In the genomic region with DNA sequence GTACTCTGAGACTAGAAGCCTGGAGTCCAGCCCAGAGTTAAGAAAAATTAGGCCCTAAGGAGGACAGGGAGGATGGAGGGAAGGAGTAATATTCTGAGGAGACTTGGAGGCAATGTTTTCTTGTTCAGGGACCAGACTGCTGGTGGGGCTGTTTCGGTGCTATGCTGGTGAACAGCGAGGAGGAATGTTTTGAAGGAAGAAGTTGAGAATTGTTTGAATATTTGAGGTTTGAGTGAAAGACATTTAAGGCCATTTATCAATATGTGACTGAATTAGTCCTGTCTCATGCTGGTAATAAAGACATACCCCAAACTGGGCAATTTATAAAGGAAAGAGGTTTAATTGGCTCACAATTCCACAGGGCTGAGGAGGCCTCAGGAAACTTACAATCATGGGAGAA, we compare ENCODE assay signal across 24 cellular contexts.
DNase-seq lines count a peak whose midpoint lies in the region; FAIRE-seq and TF ChIP-seq lines count a peak whose summit lies in the region.
"Had no signal": no experiment of that assay in that cellular context is flagged by ENCODE, and none has a peak within 500 bp of the region (broad histone marks: within the 10 kb centered on the region; RNA-seq: fewer than 3 reads in every experiment).

No MANE protein-coding gene starts in this region.

- H3K79me2 ChIP-seq in astrocyte (ENCODE audit: insufficient read depth, low read length) (no peaks in the 10 kb centered on the region), smooth muscle cell (ENCODE audit: low read depth) (no peaks in the 10 kb centered on the region)

- no peaks in the 10 kb centered on the region for H3K36me3 Mint-ChIP-seq in astrocyte (ENCODE audit: low read depth, unreplicated experiment)
- H3K36me3 Mint-ChIP-seq: CD4-positive, CD25-positive, alpha-beta regulatory T cell had no signal

- no peak overlapping the region for H3K9ac ChIP-seq in astrocyte (ENCODE audit: low read length)
- H3K9ac ChIP-seq in smooth muscle cell (ENCODE audit: low read depth), result no peak overlapping the region

- H3K27ac ChIP-seq in astrocyte (ENCODE audit: low read depth, low read length) (no peak overlapping the region), smooth muscle cell (ENCODE audit: low read depth) (no peak overlapping the region)
- H3K27ac ChIP-seq: A549, RWPE1, SK-N-MC had no signal

- no peaks in the 10 kb centered on the region for H3K4me1 ChIP-seq in astrocyte (ENCODE audit: insufficient read depth, low read length)
- H3K4me1 ChIP-seq in smooth muscle cell (ENCODE audit: low read depth), result no peaks in the 10 kb centered on the region
- H3K4me1 ChIP-seq: A549 had no signal

- H2AFZ ChIP-seq in astrocyte (ENCODE audit: low read depth, low read length), result no peak overlapping the region
- H2AFZ ChIP-seq in smooth muscle cell (ENCODE audit: low read depth), result peak overlapping the region; percentile 27

- H3K27me3 Mint-ChIP-seq in astrocyte (ENCODE audit: low read depth, unreplicated experiment), result no peaks in the 10 kb centered on the region
- H3K27me3 Mint-ChIP-seq: CD4-positive, CD25-positive, alpha-beta regulatory T cell had no signal

- H3K36me3 ChIP-seq in astrocyte (ENCODE audit: insufficient read depth, low read length) (no peaks in the 10 kb centered on the region), smooth muscle cell (ENCODE audit: low read depth) (no peaks in the 10 kb centered on the region)

- peak overlapping the region; percentile 21 for H3K27ac Mint-ChIP-seq in astrocyte (ENCODE audit: unreplicated experiment)
- H3K27ac Mint-ChIP-seq: CD4-positive, CD25-positive, alpha-beta regulatory T cell; H9; HFFc6 had no signal

- TF ChIP-seq CTCF in astrocyte (IDR thresholded peaks at IDR 0.05; ENCODE audit: insufficient read depth, low read depth, low read length) (no peak), fibroblast of pulmonary artery (IDR thresholded peaks at IDR 0.05; ENCODE audit: low read length, missing control alignments) (no peak), smooth muscle cell (IDR thresholded peaks at IDR 0.05; ENCODE audit: borderline replicate concordance, insufficient read depth, poor library complexity, severe bottlenecking) (no peak)

- DNase-seq in EH (ENCODE audit: low read depth) (peak; percentile 25), astrocyte (ENCODE audit: low read depth) (no peak), fibroblast of pulmonary artery (ENCODE audit: low read depth) (peak; percentile 8), smooth muscle cell (lab: John Stamatoyannopoulos, UW; ENCODE audit: unreplicated experiment) (no peak), activated gamma-delta T cell treated with Interleukin-2 at 50 U/mL for 16 hours (no peak), iPS-NIHi7 (ENCODE audit: extremely low spot score) (no peak), HT-29 (ENCODE audit: low spot score) (no peak)
- DNase-seq: CD4-positive, CD25-positive, alpha-beta regulatory T cell; DMS79; H9; HFFc6; KBM-7; NCI-H1092 treated with DMSO at 0.1 percent for 48 hours; NCI-H1436 treated with DMSO at 0.1 percent for 48 hours; NCI-H1930; NCI-H345; NCI-H524; NCI-H774; NK-92 treated with Interleukin-12 subunit alpha and Interleukin-12 subunit beta, amount 100 ng/mL, for 24 hours; SHP77 treated with DMSO at 0.1 percent for 48 hours had no signal

- H3K4me3 ChIP-seq in astrocyte (ENCODE audit: insufficient read depth, low read depth, low read length), result no peak overlapping the region
- no peak overlapping the region for H3K4me3 ChIP-seq in fibroblast of pulmonary artery (replicated peaks; ENCODE audit: low read depth, low read length)
- no peak overlapping the region for H3K4me3 ChIP-seq in smooth muscle cell
- H3K4me3 ChIP-seq: A549, GM12878, SK-N-MC had no signal

- no peak overlapping the region for H3K4me3 Mint-ChIP-seq in astrocyte (ENCODE audit: unreplicated experiment)
- H3K4me3 Mint-ChIP-seq: CD4-positive, CD25-positive, alpha-beta regulatory T cell; H9; HFFc6 had no signal

- no peak for FAIRE-seq in astrocyte (lab: Jason Lieb, UNC)
- FAIRE-seq: A549, GM12878 had no signal

- H4K20me1 ChIP-seq in astrocyte (ENCODE audit: insufficient read depth, low read length) (no peaks in the 10 kb centered on the region), smooth muscle cell (ENCODE audit: low read depth) (no peaks in the 10 kb centered on the region)

- peaks cover 4% of the 10 kb centered on the region for H3K4me1 Mint-ChIP-seq in astrocyte (ENCODE audit: low read depth, unreplicated experiment)
- H3K4me1 Mint-ChIP-seq: CD4-positive, CD25-positive, alpha-beta regulatory T cell; H9 had no signal

- H3K27me3 ChIP-seq in astrocyte (ENCODE audit: insufficient read depth, low read length) (no peaks in the 10 kb centered on the region), smooth muscle cell (ENCODE audit: low read depth) (no peaks in the 10 kb centered on the region)

- WGBS in smooth muscle cell (ENCODE audit: low lambda C conversion rate), result 72% methylated on average over 2 of the region's 2 CpGs

- H3F3A ChIP-seq in smooth muscle cell (ENCODE audit: low read depth), result no peaks in the 10 kb centered on the region

- no peaks in the 10 kb centered on the region for H3K9me3 Mint-ChIP-seq in astrocyte (ENCODE audit: unreplicated experiment)
- H3K9me3 Mint-ChIP-seq: HFFc6 had no signal

- H3K9me3 ChIP-seq in astrocyte (ENCODE audit: insufficient read depth, low read depth, low read length) (no peaks in the 10 kb centered on the region), smooth muscle cell (replicated peaks; ENCODE audit: low read depth) (no peaks in the 10 kb centered on the region)
- H3K9me3 ChIP-seq: A549 had no signal

- H3K4me2 ChIP-seq in astrocyte (ENCODE audit: low read length), result no peak overlapping the region
- no peak overlapping the region for H3K4me2 ChIP-seq in smooth muscle cell
- H3K4me2 ChIP-seq: A549 had no signal

Comparison
In these comparisons a context has a peak if more than half of its experiments do, and no peak if none do; other contexts are left out.
1. DNase-seq: peak in EH (single experiment) and fibroblast of pulmonary artery (single experiment); none in astrocyte (single experiment), smooth muscle cell (single experiment), activated gamma-delta T cell treated with Interleukin-2 at 50 U/mL for 16 hours (single experiment), iPS-NIHi7 (single experiment) and HT-29 (single experiment).